In the genomic region with DNA sequence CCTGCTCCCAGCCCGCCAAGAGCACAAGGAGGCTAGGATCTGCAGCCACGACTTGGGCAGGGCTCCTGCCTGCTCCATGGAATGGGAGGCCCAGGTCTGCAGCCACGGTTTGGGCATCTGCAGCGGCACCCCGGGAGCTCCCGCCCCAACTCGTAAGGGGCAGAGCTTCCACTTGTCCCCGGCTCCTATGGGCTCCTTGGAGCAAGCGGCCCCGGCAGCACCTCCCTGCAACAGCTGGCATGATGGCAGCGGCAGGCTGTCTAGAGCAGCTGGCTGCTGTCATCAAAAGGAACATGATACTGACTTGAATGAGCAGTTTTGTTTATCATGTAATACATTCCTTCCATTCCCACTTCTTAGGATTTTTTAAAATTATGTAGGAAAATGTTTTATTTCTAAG, we compare ENCODE assay signal across 16 cellular contexts.
"Had no signal": no experiment of that assay in that cellular context is flagged by ENCODE, and none has a peak within 500 bp of the region (broad histone marks: within the 10 kb centered on the region; RNA-seq: fewer than 3 reads in every experiment).

No MANE protein-coding gene starts in this region.

- DNase-seq: activated B cell treated with CpG ODN at 0.5 μM for 24 hours; activated CD4-positive, alpha-beta memory T cell treated with anti-CD3 and anti-CD28 coated beads for 36 hours; activated CD4-positive, alpha-beta T cell treated with anti-CD3 and anti-CD28 coated beads for 4 hours; activated CD8-positive, alpha-beta memory T cell treated with anti-CD3 and anti-CD28 coated beads, Interleukin-2, amount 10 ng/mL, durations not matched to agents 7 days and 5 days; dermis blood vessel endothelial cell; effector memory CD8-positive, alpha-beta T cell; foreskin melanocyte; hypothalamus; left lung; naive B cell; psoas muscle; stimulated activated CD4-positive, alpha-beta T cell treated with anti-CD3 and anti-CD28 coated beads, Interleukin-4, amount 100 ng/mL, for 24 hours; stomach; trophoblast cell had no signal

- H3K9me3 ChIP-seq: left lung, psoas muscle, stomach had no signal

- H3K27ac ChIP-seq: cardiac muscle cell, left lung, psoas muscle, stomach had no signal

- H3K4me3 ChIP-seq: cardiac muscle cell, left lung, psoas muscle, stomach had no signal

- H3K27me3 ChIP-seq: cardiac muscle cell, left lung, stomach had no signal

- H3K36me3 ChIP-seq: cardiac muscle cell, left lung, stomach had no signal

- H3K4me1 ChIP-seq: left lung, psoas muscle, stomach had no signal

- ATAC-seq: activated CD8-positive, alpha-beta memory T cell treated with anti-CD3 and anti-CD28 coated beads, Interleukin-2, amount 10 ng/mL, durations not matched to agents 7 days and 5 days; effector memory CD8-positive, alpha-beta T cell; left lung; stimulated activated effector memory CD8-positive, alpha-beta T cell treated with anti-CD3 and anti-CD28 coated beads, Interleukin-12 subunit alpha, Interleukin-12 subunit beta, amount 100 ng/mL, for 72 hours had no signal
